Comparison of ENCODE assay signal across 1 cellular context in genomic region chr1:109392788-109393580, GRCh38.
TF ChIP-seq lines count a peak whose summit lies in the region.

No MANE protein-coding gene starts in this region.

TF ChIP-seq in K562, 482 proteins besides CTCF, POLR2A, EP300 and RAD21 (continued from another document and continues in another):
- no peak for TF ChIP-seq RREB1 (CRISPR knock-in tag; IDR thresholded peaks at IDR 0.05)
- no peak for TF ChIP-seq RBM39 (optimal IDR thresholded peaks at IDR 0.05; ENCODE audit: low read depth, low read length)
- TF ChIP-seq ZNF318 (IDR thresholded peaks at IDR 0.05; ENCODE audit: borderline replicate concordance in 1 of 2, low read depth in 1 of 2) = no peak
- TF ChIP-seq REST (CRISPR knock-in tag; IDR thresholded peaks at IDR 0.05; ENCODE audit: low read depth) = no peak
- no peak for TF ChIP-seq ZNF785 (CRISPR knock-in tag; IDR thresholded peaks at IDR 0.05)
- no peak for TF ChIP-seq SIX5 (IDR thresholded peaks at IDR 0.05; ENCODE audit: borderline replicate concordance in 1 of 2, insufficient read depth in 1 of 2, low read depth in 1 of 2, low read length in 2 of 2)
- TF ChIP-seq ZFP1 (CRISPR knock-in tag; IDR thresholded peaks at IDR 0.05) = no peak
- no peak for TF ChIP-seq SAP30 (IDR thresholded peaks at IDR 0.05; ENCODE audit: borderline replicate concordance, insufficient read depth, low read depth, low read length, poor library complexity, severe bottlenecking)
- no peak for TF ChIP-seq HMG20B (CRISPR knock-in tag; IDR thresholded peaks at IDR 0.05)
- peak; percentile 69; the same call in 1 of the 2 replicates for TF ChIP-seq ZNF175 (CRISPR knock-in tag; IDR thresholded peaks at IDR 0.05; ENCODE audit: low read depth)
- TF ChIP-seq ZNF644 (tag; IDR thresholded peaks at IDR 0.05; ENCODE audit: low read depth) = no peak
- TF ChIP-seq, protein P1, sequence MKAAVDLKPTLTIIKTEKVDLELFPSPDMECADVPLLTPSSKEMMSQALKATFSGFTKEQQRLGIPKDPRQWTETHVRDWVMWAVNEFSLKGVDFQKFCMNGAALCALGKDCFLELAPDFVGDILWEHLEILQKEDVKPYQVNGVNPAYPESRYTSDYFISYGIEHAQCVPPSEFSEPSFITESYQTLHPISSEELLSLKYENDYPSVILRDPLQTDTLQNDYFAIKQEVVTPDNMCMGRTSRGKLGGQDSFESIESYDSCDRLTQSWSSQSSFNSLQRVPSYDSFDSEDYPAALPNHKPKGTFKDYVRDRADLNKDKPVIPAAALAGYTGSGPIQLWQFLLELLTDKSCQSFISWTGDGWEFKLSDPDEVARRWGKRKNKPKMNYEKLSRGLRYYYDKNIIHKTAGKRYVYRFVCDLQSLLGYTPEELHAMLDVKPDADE (conservative IDR thresholded peaks at IDR 0.05; ENCODE audit: control insufficient read depth, low read depth, low read length) = 0 out of 2 replicates have a peak, but pooled peaks have one; percentile 44
- TF ChIP-seq GTF2E2 (tag; IDR thresholded peaks at IDR 0.05) = 0 out of 2 replicates have a peak, but pooled peaks have one; percentile 23
- no peak for TF ChIP-seq GTF2B (IDR thresholded peaks at IDR 0.05; ENCODE audit: extremely low read depth, insufficient read length)
- TF ChIP-seq IRF2 (CRISPR knock-in tag; IDR thresholded peaks at IDR 0.05) = no peak
- TF ChIP-seq ZNF280B (CRISPR knock-in tag; IDR thresholded peaks at IDR 0.05) = no peak
- no peak for TF ChIP-seq ERF (CRISPR knock-in tag; IDR thresholded peaks at IDR 0.05)
- TF ChIP-seq, protein P2, sequence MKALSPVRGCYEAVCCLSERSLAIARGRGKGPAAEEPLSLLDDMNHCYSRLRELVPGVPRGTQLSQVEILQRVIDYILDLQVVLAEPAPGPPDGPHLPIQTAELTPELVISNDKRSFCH (CRISPR knock-in tag; IDR thresholded peaks at IDR 0.05) = no peak
- TF ChIP-seq, protein P2 (tag; IDR thresholded peaks at IDR 0.05) = no peak
- TF ChIP-seq L3MBTL2 (IDR thresholded peaks at IDR 0.05) = peak; percentile 39; the same call in 1 of the 2 replicates
- TF ChIP-seq HCFC1 (IDR thresholded peaks at IDR 0.05; ENCODE audit: low read depth, low read length) = peak; percentile 20; the same call in 1 of the 2 replicates
- no peak for TF ChIP-seq TSC22D4 (tag; IDR thresholded peaks at IDR 0.05)
- TF ChIP-seq, protein P3, sequence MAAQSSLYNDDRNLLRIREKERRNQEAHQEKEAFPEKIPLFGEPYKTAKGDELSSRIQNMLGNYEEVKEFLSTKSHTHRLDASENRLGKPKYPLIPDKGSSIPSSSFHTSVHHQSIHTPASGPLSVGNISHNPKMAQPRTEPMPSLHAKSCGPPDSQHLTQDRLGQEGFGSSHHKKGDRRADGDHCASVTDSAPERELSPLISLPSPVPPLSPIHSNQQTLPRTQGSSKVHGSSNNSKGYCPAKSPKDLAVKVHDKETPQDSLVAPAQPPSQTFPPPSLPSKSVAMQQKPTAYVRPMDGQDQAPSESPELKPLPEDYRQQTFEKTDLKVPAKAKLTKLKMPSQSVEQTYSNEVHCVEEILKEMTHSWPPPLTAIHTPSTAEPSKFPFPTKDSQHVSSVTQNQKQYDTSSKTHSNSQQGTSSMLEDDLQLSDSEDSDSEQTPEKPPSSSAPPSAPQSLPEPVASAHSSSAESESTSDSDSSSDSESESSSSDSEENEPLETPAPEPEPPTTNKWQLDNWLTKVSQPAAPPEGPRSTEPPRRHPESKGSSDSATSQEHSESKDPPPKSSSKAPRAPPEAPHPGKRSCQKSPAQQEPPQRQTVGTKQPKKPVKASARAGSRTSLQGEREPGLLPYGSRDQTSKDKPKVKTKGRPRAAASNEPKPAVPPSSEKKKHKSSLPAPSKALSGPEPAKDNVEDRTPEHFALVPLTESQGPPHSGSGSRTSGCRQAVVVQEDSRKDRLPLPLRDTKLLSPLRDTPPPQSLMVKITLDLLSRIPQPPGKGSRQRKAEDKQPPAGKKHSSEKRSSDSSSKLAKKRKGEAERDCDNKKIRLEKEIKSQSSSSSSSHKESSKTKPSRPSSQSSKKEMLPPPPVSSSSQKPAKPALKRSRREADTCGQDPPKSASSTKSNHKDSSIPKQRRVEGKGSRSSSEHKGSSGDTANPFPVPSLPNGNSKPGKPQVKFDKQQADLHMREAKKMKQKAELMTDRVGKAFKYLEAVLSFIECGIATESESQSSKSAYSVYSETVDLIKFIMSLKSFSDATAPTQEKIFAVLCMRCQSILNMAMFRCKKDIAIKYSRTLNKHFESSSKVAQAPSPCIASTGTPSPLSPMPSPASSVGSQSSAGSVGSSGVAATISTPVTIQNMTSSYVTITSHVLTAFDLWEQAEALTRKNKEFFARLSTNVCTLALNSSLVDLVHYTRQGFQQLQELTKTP (IDR thresholded peaks at IDR 0.05; ENCODE audit: low read depth in 1 of 2, partially characterized antibody in 2 of 2) = peak; percentile 55 to 59
- 0 out of 4 replicates have a peak, but pooled peaks of 1 of the 2 experiments have one; percentile 2 for TF ChIP-seq CSDE1 (IDR thresholded peaks at IDR 0.05)
- no peak for TF ChIP-seq MIER1 (IDR thresholded peaks at IDR 0.05; ENCODE audit: low read depth)
- peak; percentile 69 for TF ChIP-seq TBP (optimal IDR thresholded peaks at IDR 0.05; ENCODE audit: low read depth, low read length)
- no peak for TF ChIP-seq ZNF239 (CRISPR knock-in tag; IDR thresholded peaks at IDR 0.05)
